ENCODE assay signal across 2 cellular contexts in genomic region chr1:62686822-62687221, GRCh38.
TF ChIP-seq lines count a peak whose summit lies in the region.

No MANE protein-coding gene starts in this region.

TF ChIP-seq in IMR-90, 13 proteins besides CTCF, POLR2A, EP300 and RAD21:
- TF ChIP-seq USF2 (IDR thresholded peaks at IDR 0.05; ENCODE audit: low read depth, low read length) = no peak
- no peak for TF ChIP-seq RFX5 (IDR thresholded peaks at IDR 0.05; ENCODE audit: low read depth, low read length)
- TF ChIP-seq ELK1 (IDR thresholded peaks at IDR 0.05; ENCODE audit: borderline replicate concordance, low read depth, low read length) = no peak
- no peak for TF ChIP-seq RCOR1 (IDR thresholded peaks at IDR 0.05; ENCODE audit: insufficient replicate concordance, low read length)
- TF ChIP-seq NFE2L2 (IDR thresholded peaks at IDR 0.05; ENCODE audit: low read depth, low read length) = no peak
- no peak for TF ChIP-seq SMC3 (IDR thresholded peaks at IDR 0.05; ENCODE audit: low read depth, low read length)
- no peak for TF ChIP-seq BHLHE40 (IDR thresholded peaks at IDR 0.05; ENCODE audit: low read depth, low read length)
- no peak for TF ChIP-seq MAZ (IDR thresholded peaks at IDR 0.05; ENCODE audit: borderline replicate concordance, low read depth, low read length)
- no peak for TF ChIP-seq CEBPB (IDR thresholded peaks at IDR 0.05; ENCODE audit: low read depth, low read length)
- TF ChIP-seq MAFK (IDR thresholded peaks at IDR 0.05; ENCODE audit: low read depth, low read length) = no peak
- TF ChIP-seq MXI1 (IDR thresholded peaks at IDR 0.05; ENCODE audit: borderline replicate concordance, low read depth, low read length) = no peak
- no peak for TF ChIP-seq CHD1 (IDR thresholded peaks at IDR 0.05; ENCODE audit: low read depth, low read length)
- no peak for TF ChIP-seq FOS (IDR thresholded peaks at IDR 0.05; ENCODE audit: low read depth, low read length)

TF ChIP-seq in GM12878, 131 proteins besides CTCF, POLR2A, EP300 and RAD21:
- no peak for TF ChIP-seq MYB (IDR thresholded peaks at IDR 0.05; ENCODE audit: borderline replicate concordance, low read depth, low read length)
- no peak for TF ChIP-seq CUX1 (IDR thresholded peaks at IDR 0.05; ENCODE audit: insufficient replicate concordance, low read depth, low read length)
- no peak for TF ChIP-seq CBX3 (IDR thresholded peaks at IDR 0.05; ENCODE audit: borderline replicate concordance, low read depth)
- no peak for TF ChIP-seq ETV6 (conservative IDR thresholded peaks at IDR 0.05 in 1 of 2, IDR thresholded peaks at IDR 0.05 in 1 of 2; ENCODE audit: borderline replicate concordance in 1 of 2, low read depth in 1 of 2)
- no peak for TF ChIP-seq SREBF2 (IDR thresholded peaks at IDR 0.05; ENCODE audit: low read length)
- TF ChIP-seq SRF (IDR thresholded peaks at IDR 0.05; ENCODE audit: low read depth in 2 of 2, low read length in 2 of 2) = no peak
- TF ChIP-seq FOXK2 (IDR thresholded peaks at IDR 0.05) = no peak
- no peak for TF ChIP-seq NR2F1 (conservative IDR thresholded peaks at IDR 0.05)
- no peak for TF ChIP-seq BMI1 (IDR thresholded peaks at IDR 0.05; ENCODE audit: borderline replicate concordance)
